ENCODE assay signal across 1 cellular context in the genomic region with DNA sequence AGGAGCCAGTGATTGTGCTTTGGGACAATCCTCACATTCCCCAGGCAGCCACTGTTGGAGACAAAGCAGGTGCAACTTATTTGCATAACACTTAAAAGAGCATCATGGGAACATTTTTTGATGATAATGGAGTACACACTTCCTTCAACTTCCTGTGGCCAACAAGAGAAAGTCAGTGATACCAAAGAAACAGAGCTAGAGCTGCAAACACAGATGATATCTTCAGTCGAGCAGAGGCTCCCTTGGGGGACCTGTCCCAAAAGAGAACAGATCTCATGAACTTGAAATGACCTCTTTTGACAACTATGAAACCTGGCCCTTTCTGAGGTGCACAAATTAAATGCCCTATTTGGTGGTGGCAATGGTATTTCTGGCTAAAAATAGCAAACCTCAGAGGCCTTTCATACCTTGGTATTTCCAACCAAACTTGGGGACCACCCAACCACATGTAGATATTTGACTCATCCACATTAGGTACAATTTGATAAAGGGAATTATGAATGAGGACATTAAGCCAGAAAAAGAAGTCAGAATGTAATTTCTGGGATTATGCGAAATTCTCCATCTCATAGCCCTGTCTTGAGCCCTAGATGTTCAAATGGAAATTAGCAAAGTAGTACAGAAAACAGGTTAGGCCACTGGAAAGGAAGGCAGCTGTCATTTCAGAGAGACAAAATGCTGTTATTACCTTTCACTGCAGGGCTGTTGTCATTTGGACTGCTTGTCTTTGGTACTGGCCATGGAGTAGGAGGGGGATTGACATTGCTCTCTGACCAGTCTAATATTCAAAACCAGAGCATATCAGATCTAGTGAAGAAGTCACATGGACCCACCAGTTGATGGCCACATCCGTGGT.
TF ChIP-seq lines count a peak whose summit lies in the region.

No MANE protein-coding gene starts in this region.

TF ChIP-seq in GM12878, 131 proteins besides CTCF, POLR2A, EP300 and RAD21 (continued from another document):
- no peak for TF ChIP-seq JUND (IDR thresholded peaks at IDR 0.05; ENCODE audit: low read depth, low read length)
- no peak for TF ChIP-seq BRCA1 (IDR thresholded peaks at IDR 0.05; ENCODE audit: low read depth, low read length)
- peak; percentile 87 for TF ChIP-seq JUNB (IDR thresholded peaks at IDR 0.05)
- TF ChIP-seq TCF7 (IDR thresholded peaks at IDR 0.05; ENCODE audit: borderline replicate concordance), result peak; percentile 66
- no peak for TF ChIP-seq SIN3A (IDR thresholded peaks at IDR 0.05; ENCODE audit: low read depth, low read length)
- TF ChIP-seq, protein P1, sequence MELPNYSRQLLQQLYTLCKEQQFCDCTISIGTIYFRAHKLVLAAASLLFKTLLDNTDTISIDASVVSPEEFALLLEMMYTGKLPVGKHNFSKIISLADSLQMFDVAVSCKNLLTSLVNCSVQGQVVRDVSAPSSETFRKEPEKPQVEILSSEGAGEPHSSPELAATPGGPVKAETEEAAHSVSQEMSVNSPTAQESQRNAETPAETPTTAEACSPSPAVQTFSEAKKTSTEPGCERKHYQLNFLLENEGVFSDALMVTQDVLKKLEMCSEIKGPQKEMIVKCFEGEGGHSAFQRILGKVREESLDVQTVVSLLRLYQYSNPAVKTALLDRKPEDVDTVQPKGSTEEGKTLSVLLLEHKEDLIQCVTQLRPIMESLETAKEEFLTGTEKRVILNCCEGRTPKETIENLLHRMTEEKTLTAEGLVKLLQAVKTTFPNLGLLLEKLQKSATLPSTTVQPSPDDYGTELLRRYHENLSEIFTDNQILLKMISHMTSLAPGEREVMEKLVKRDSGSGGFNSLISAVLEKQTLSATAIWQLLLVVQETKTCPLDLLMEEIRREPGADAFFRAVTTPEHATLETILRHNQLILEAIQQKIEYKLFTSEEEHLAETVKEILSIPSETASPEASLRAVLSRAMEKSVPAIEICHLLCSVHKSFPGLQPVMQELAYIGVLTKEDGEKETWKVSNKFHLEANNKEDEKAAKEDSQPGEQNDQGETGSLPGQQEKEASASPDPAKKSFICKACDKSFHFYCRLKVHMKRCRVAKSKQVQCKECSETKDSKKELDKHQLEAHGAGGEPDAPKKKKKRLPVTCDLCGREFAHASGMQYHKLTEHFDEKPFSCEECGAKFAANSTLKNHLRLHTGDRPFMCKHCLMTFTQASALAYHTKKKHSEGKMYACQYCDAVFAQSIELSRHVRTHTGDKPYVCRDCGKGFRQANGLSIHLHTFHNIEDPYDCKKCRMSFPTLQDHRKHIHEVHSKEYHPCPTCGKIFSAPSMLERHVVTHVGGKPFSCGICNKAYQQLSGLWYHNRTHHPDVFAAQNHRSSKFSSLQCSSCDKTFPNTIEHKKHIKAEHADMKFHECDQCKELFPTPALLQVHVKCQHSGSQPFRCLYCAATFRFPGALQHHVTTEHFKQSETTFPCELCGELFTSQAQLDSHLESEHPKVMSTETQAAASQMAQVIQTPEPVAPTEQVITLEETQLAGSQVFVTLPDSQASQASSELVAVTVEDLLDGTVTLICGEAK (IDR thresholded peaks at IDR 0.05; ENCODE audit: borderline replicate concordance), result no peak
- TF ChIP-seq EED (IDR thresholded peaks at IDR 0.05; ENCODE audit: low read depth), result peak; percentile 89
- TF ChIP-seq, protein P2, sequence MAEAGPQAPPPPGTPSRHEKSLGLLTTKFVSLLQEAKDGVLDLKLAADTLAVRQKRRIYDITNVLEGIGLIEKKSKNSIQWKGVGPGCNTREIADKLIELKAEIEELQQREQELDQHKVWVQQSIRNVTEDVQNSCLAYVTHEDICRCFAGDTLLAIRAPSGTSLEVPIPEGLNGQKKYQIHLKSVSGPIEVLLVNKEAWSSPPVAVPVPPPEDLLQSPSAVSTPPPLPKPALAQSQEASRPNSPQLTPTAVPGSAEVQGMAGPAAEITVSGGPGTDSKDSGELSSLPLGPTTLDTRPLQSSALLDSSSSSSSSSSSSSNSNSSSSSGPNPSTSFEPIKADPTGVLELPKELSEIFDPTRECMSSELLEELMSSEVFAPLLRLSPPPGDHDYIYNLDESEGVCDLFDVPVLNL (IDR thresholded peaks at IDR 0.05; ENCODE audit: low read depth, low read length), result no peak
- TF ChIP-seq EZH2 (IDR thresholded peaks at IDR 0.05; ENCODE audit: borderline replicate concordance, control insufficient read depth, low read depth, low read length), result no peak
